21 cellular contexts compared by ENCODE assay signal in the genomic region with DNA sequence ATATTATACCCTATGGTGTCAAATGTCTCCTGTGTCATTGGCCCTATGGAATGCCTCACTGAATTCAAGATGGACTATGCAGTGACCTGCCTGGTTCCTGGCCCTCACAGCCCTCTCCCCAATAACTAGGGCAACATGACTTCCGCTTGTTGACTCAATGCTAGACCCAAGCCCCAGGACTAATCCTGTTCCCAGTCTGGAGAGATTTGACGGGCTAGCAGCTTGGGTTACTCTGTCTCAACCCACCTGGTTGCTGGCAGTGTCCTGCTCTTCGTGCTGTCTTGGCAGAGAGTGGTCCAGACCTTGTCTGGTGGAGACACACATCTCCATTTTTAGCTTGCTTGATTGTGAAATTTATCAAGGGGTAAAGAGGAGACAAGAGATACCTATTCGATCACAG.
DNase-seq lines count a peak whose midpoint lies in the region; ATAC-seq, FAIRE-seq and TF ChIP-seq lines count a peak whose summit lies in the region.
"Had no signal": no experiment of that assay in that cellular context is flagged by ENCODE, and none has a peak within 500 bp of the region (broad histone marks: within the 10 kb centered on the region; RNA-seq: fewer than 3 reads in every experiment).

No MANE protein-coding gene starts in this region.

- H3K27me3 ChIP-seq in HepG2 (ENCODE audit: control insufficient read depth in 1 of 2, insufficient read depth in 2 of 2, low read length in 2 of 2) (peaks cover 0 to 6% of the 10 kb centered on the region in 2 experiments; a peak in 1 of 5 replicates), right lobe of liver (no peaks in the 10 kb centered on the region), neural progenitor cell (no peaks in the 10 kb centered on the region), adrenal gland (no peaks in the 10 kb centered on the region)

- CTCF ChIA-PET in HepG2 (lab: Yijun Ruan, JAX; ENCODE audit: low intra/inter-chr PET ratio, low total read pairs): no interaction called here

- no peak for TF ChIP-seq RAD21 in HepG2 (CRISPR knock-in tag; IDR thresholded peaks at IDR 0.05)

- peaks cover 2% of the 10 kb centered on the region for H3K9me3 Mint-ChIP-seq in glutamatergic neuron (ENCODE audit: unreplicated experiment)
- H3K9me3 Mint-ChIP-seq in neural progenitor cell: no peaks in the 10 kb centered on the region
- H3K9me3 Mint-ChIP-seq: HFFc6 had no signal

- H3K36me3 ChIP-seq in HepG2 (replicated peaks in 1 of 2; ENCODE audit: control insufficient read depth in 1 of 2, insufficient read depth in 2 of 2, low read length in 2 of 2): no peaks in the 10 kb centered on the region
- H3K36me3 ChIP-seq in right lobe of liver: no peaks in the 10 kb centered on the region
- no peaks in the 10 kb centered on the region for H3K36me3 ChIP-seq in neural progenitor cell
- no peaks in the 10 kb centered on the region for H3K36me3 ChIP-seq in adrenal gland (replicated peaks in 1 of 2)

- 80% methylated on average over 4 of the region's 4 CpGs for WGBS in HepG2 (ENCODE audit: low lambda C conversion rate)
- WGBS in right lobe of liver (ENCODE audit: insufficient coverage, low coverage, low lambda C conversion rate, missing lambda C conversion rate): 85% methylated on average over 3 of the region's 4 CpGs
- 95 to 97% (median 96%) methylated on average over 4 of the region's 4 CpGs for WGBS in adrenal gland, 4 donors

- no peak overlapping the region for H3K27ac ChIP-seq in HepG2 (ENCODE audit: extremely low read length, insufficient read depth, low read length)
- no peak overlapping the region for H3K27ac ChIP-seq in right lobe of liver
- H3K27ac ChIP-seq in neural progenitor cell: no peak overlapping the region
- no peak overlapping the region for H3K27ac ChIP-seq in adrenal gland
- H3K27ac ChIP-seq: 22Rv1, A549 had no signal

- peaks cover 20% of the 10 kb centered on the region for H3K4me1 Mint-ChIP-seq in glutamatergic neuron (ENCODE audit: low read depth, unreplicated experiment)
- peaks cover 70% of the 10 kb centered on the region for H3K4me1 Mint-ChIP-seq in neural progenitor cell

- no peak for FAIRE-seq in HepG2 (lab: Jason Lieb, UNC)
- FAIRE-seq: A549, GM12892, K562 had no signal

- DNase-seq in HepG2 (ENCODE audit: low spot score): no peak
- no peak for DNase-seq in right lobe of liver
- DNase-seq in glutamatergic neuron: no peak
- no peak for DNase-seq in neural progenitor cell (ENCODE audit: low spot score)
- DNase-seq in NCI-H748 treated with DMSO at 0.1 percent for 48 hours (lab: John Stamatoyannopoulos, UW): no peak
- no peak for DNase-seq in adrenal gland
- DNase-seq: AML-193; CD4-positive, alpha-beta memory T cell; DMS153; DMS79; GDM1; H7; HFFc6 had no signal

- H2AFZ ChIP-seq in HepG2 (ENCODE audit: low read length) (no peak overlapping the region), neural progenitor cell (replicated peaks) (no peak overlapping the region)

- H4K20me1 ChIP-seq in HepG2 (ENCODE audit: insufficient read depth, low read length) (no peaks in the 10 kb centered on the region), neural progenitor cell (ENCODE audit: low read depth) (no peaks in the 10 kb centered on the region)

- no peaks in the 10 kb centered on the region for H3K9me3 ChIP-seq in HepG2 (ENCODE audit: low read length)
- H3K9me3 ChIP-seq in right lobe of liver: no peaks in the 10 kb centered on the region
- H3K9me3 ChIP-seq in neural progenitor cell (ENCODE audit: low read depth): no peaks in the 10 kb centered on the region
- no peaks in the 10 kb centered on the region for H3K9me3 ChIP-seq in adrenal gland (replicated peaks in 1 of 3)

- TF ChIP-seq CTCF in HepG2 (CRISPR knock-in tag; IDR thresholded peaks at IDR 0.05): no peak
- no peak for TF ChIP-seq CTCF in right lobe of liver (IDR thresholded peaks at IDR 0.05)
- TF ChIP-seq CTCF in glutamatergic neuron (IDR thresholded peaks at IDR 0.05; ENCODE audit: partially characterized antibody, unreplicated experiment): no peak
- TF ChIP-seq CTCF in neural progenitor cell (IDR thresholded peaks at IDR 0.05): no peak
- TF ChIP-seq CTCF in adrenal gland (IDR thresholded peaks at IDR 0.05): no peak

- H3K27me3 Mint-ChIP-seq in glutamatergic neuron (ENCODE audit: unreplicated experiment) (peaks cover 4% of the 10 kb centered on the region), neural progenitor cell (ENCODE audit: insufficient read depth, low read depth) (peaks cover 32% of the 10 kb centered on the region)

- H3K4me1 ChIP-seq in HepG2 (ENCODE audit: insufficient read depth, low read length) (peaks cover 37% of the 10 kb centered on the region), right lobe of liver (peaks cover 0 to 21% (median 4%) of the 10 kb centered on the region in 4 donors), neural progenitor cell (peaks cover 59% of the 10 kb centered on the region), adrenal gland (replicated peaks in 1 of 2) (peaks cover 22 to 27% of the 10 kb centered on the region in 2 donors)

- TF ChIP-seq POLR2A in HepG2 (IDR thresholded peaks at IDR 0.05; ENCODE audit: insufficient read depth in 1 of 2, low read depth in 2 of 2, low read length in 2 of 2) (no peak), right lobe of liver (IDR thresholded peaks at IDR 0.05) (no peak), adrenal gland (IDR thresholded peaks at IDR 0.05) (no peak)

- POLR2A ChIA-PET in HepG2 (lab: Yijun Ruan, JAX): no interaction called here

- H3K27ac Mint-ChIP-seq in glutamatergic neuron (ENCODE audit: unreplicated experiment) (peak overlapping the region; percentile 1), neural progenitor cell (peak overlapping the region; percentile 76)
- H3K27ac Mint-ChIP-seq: CD14-positive monocyte; CD4-positive, alpha-beta memory T cell; HFFc6 had no signal

- TF ChIP-seq EP300 in HepG2 (IDR thresholded peaks at IDR 0.05; ENCODE audit: low read depth in 2 of 2, low read length in 2 of 2) (no peak), HepG2 (CRISPR knock-in tag; IDR thresholded peaks at IDR 0.05; ENCODE audit: borderline replicate concordance) (no peak)

- no peak for ATAC-seq in HepG2
- ATAC-seq in right lobe of liver: no peak
- ATAC-seq in HG03469 (IDR thresholded peaks at IDR 0.05; ENCODE audit: unreplicated experiment): no peak
- no peak for ATAC-seq in HG03039 (IDR thresholded peaks at IDR 0.05; ENCODE audit: unreplicated experiment)
- ATAC-seq: A549, HCT116, K562 had no signal

- H3K4me3 Mint-ChIP-seq in glutamatergic neuron (ENCODE audit: unreplicated experiment): no peak overlapping the region
- no peak overlapping the region for H3K4me3 Mint-ChIP-seq in neural progenitor cell
- H3K4me3 Mint-ChIP-seq: CD14-positive monocyte; CD4-positive, alpha-beta memory T cell; HFFc6 had no signal

- H3K79me2 ChIP-seq in HepG2 (ENCODE audit: insufficient read depth, low read length): no peaks in the 10 kb centered on the region
- no peaks in the 10 kb centered on the region for H3K79me2 ChIP-seq in neural progenitor cell (ENCODE audit: low read depth)

- no TSS peak for BruUV-seq in HepG2 (replicated peaks; lab: Mats Ljungman, UMichigan)

- H3K36me3 Mint-ChIP-seq in glutamatergic neuron (ENCODE audit: unreplicated experiment): no peaks in the 10 kb centered on the region
- peaks cover 2% of the 10 kb centered on the region for H3K36me3 Mint-ChIP-seq in neural progenitor cell
- H3K36me3 Mint-ChIP-seq: CD4-positive, alpha-beta memory T cell had no signal

- H3F3A ChIP-seq in neural progenitor cell (ENCODE audit: low read depth): peaks cover 58% of the 10 kb centered on the region

- no peak overlapping the region for H3K4me2 ChIP-seq in HepG2 (ENCODE audit: low read depth, low read length)
- no peak overlapping the region for H3K4me2 ChIP-seq in neural progenitor cell
- H3K4me2 ChIP-seq: A549 had no signal

- intact Hi-C loops in HepG2 (cut with micrococcal nuclease; ENCODE audit: unreplicated experiment): no loop called here
- intact Hi-C loops in right lobe of liver (cut with DNase I): no loop called here
- intact Hi-C loops in adrenal gland (cut with DNase I): loop anchor here (10.0 kb wide), 2 partner anchors 135 to 215 kb away; a partner anchor contains a TSS

- H3K9ac ChIP-seq in HepG2 (ENCODE audit: insufficient read depth, low read depth, low read length) (no peak overlapping the region), neural progenitor cell (no peak overlapping the region)

- in situ Hi-C loops in HepG2 (cut with HindIII; ENCODE audit: extremely low pct_ligation_motif_present, low pct_unique_long_range_greater_than_20kb): no loop called here

- H3K4me3 ChIP-seq in HepG2 (replicated peaks in 1 of 3; ENCODE audit: insufficient read depth in 1 of 3, low read depth in 2 of 3, low read length in 3 of 3) (no peak overlapping the region), right lobe of liver (no peak overlapping the region), neural progenitor cell (no peak overlapping the region), adrenal gland (no peak overlapping the region)
- H3K4me3 ChIP-seq: A549, K562 had no signal

Comparison
In these comparisons a context has a peak if more than half of its experiments do, and no peak if none do; other contexts are left out.
1. intact Hi-C loops: an anchor here in adrenal gland (10.0 kb wide); none called in HepG2 and right lobe of liver.